ENCODE assay signal across 1 cellular context in genomic region chr2:172427256-172427989, GRCh38.
TF ChIP-seq lines count a peak whose summit lies in the region.

Gene ITGA6, plus strand, starts transcription at chr2:172427586.

TF ChIP-seq in HepG2, 621 proteins besides CTCF, POLR2A, EP300 and RAD21 (continued from another document and continues in another):
- TF ChIP-seq ZIK1 (CRISPR knock-in tag; IDR thresholded peaks at IDR 0.05; ENCODE audit: borderline replicate concordance, low read depth) = no peak
- TF ChIP-seq PATZ1 (CRISPR knock-in tag; IDR thresholded peaks at IDR 0.05) = peak; percentile 88
- no peak; the same call in 1 of the 2 replicates for TF ChIP-seq ZC3H13 (CRISPR knock-in tag; IDR thresholded peaks at IDR 0.05)
- TF ChIP-seq NR2C2 (CRISPR knock-in tag; IDR thresholded peaks at IDR 0.05; ENCODE audit: borderline replicate concordance) = no peak; the same call in 1 of the 2 replicates
- TF ChIP-seq PAXIP1 (CRISPR knock-in tag; conservative IDR thresholded peaks at IDR 0.05) = peak; percentile 66
- TF ChIP-seq E2F5 (CRISPR knock-in tag; conservative IDR thresholded peaks at IDR 0.05) = no peak
- TF ChIP-seq ZNF660 (CRISPR knock-in tag; IDR thresholded peaks at IDR 0.05; ENCODE audit: borderline replicate concordance, low read depth) = no peak
- TF ChIP-seq ZNF839 (CRISPR knock-in tag; IDR thresholded peaks at IDR 0.05; ENCODE audit: borderline replicate concordance) = no peak
- peak; percentile 62; the same call in 1 of the 2 replicates for TF ChIP-seq ZMYM2 (CRISPR knock-in tag; IDR thresholded peaks at IDR 0.05)
- TF ChIP-seq ZNF446 (CRISPR knock-in tag; IDR thresholded peaks at IDR 0.05) = peak; percentile 74; the same call in 1 of the 2 replicates
- TF ChIP-seq HOMEZ (CRISPR knock-in tag; IDR thresholded peaks at IDR 0.05; ENCODE audit: low read depth) = no peak
- 0 out of 2 replicates have a peak, but pooled peaks have one; percentile 76 for TF ChIP-seq ZNF746 (CRISPR knock-in tag; IDR thresholded peaks at IDR 0.05)
- TF ChIP-seq AGO2 (optimal IDR thresholded peaks at IDR 0.05; ENCODE audit: low read depth, low read length) = peak; percentile 78
- no peak for TF ChIP-seq PBX2 (CRISPR knock-in tag; IDR thresholded peaks at IDR 0.05)
- TF ChIP-seq TEAD2 (CRISPR knock-in tag; IDR thresholded peaks at IDR 0.05) = no peak
- TF ChIP-seq ZNF234 (CRISPR knock-in tag; conservative IDR thresholded peaks at IDR 0.05) = no peak; the same call in 1 of the 2 replicates
- 0 out of 2 replicates have a peak, but pooled peaks have one; percentile 50 for TF ChIP-seq MED13 (CRISPR knock-in tag; IDR thresholded peaks at IDR 0.05)
- TF ChIP-seq TGIF2 (CRISPR knock-in tag; IDR thresholded peaks at IDR 0.05) = peak; percentile 66
- TF ChIP-seq GPBP1L1 (CRISPR knock-in tag; IDR thresholded peaks at IDR 0.05) = no peak
- no peak for TF ChIP-seq FOXO4 (CRISPR knock-in tag; conservative IDR thresholded peaks at IDR 0.05)
- TF ChIP-seq ESRRA (CRISPR knock-in tag; IDR thresholded peaks at IDR 0.05; ENCODE audit: low read depth) = peak; percentile 63
- 0 out of 2 replicates have a peak, but pooled peaks have one; percentile 71 for TF ChIP-seq ZNF331 (CRISPR knock-in tag; IDR thresholded peaks at IDR 0.05)
- peak; percentile 52 for TF ChIP-seq RNF2 (conservative IDR thresholded peaks at IDR 0.05; ENCODE audit: low read depth)
- TF ChIP-seq CAMTA2 (CRISPR knock-in tag; IDR thresholded peaks at IDR 0.05; ENCODE audit: borderline replicate concordance) = no peak
- TF ChIP-seq ZNF543 (CRISPR knock-in tag; IDR thresholded peaks at IDR 0.05) = peak; percentile 89
- TF ChIP-seq KDM4B (CRISPR knock-in tag; IDR thresholded peaks at IDR 0.05) = no peak
- peak; percentile 86 for TF ChIP-seq HNRNPLL (IDR thresholded peaks at IDR 0.05; ENCODE audit: low read depth, low read length, poor library complexity, severe bottlenecking)
- 0 out of 2 replicates have a peak, but pooled peaks have one; percentile 42 for TF ChIP-seq ZSCAN20 (CRISPR knock-in tag; IDR thresholded peaks at IDR 0.05; ENCODE audit: borderline replicate concordance)
- TF ChIP-seq ELF3 (CRISPR knock-in tag; IDR thresholded peaks at IDR 0.05) = peak; percentile 28; the same call in 1 of the 2 replicates
- TF ChIP-seq ZNF703 (CRISPR knock-in tag; IDR thresholded peaks at IDR 0.05; ENCODE audit: borderline replicate concordance) = 0 out of 2 replicates have a peak, but pooled peaks have one; percentile 72
- TF ChIP-seq GATAD2A (CRISPR knock-in tag; IDR thresholded peaks at IDR 0.05) = no peak
- TF ChIP-seq ARNTL (CRISPR knock-in tag; IDR thresholded peaks at IDR 0.05) = peak; percentile 44; the same call in 1 of the 2 replicates
- TF ChIP-seq SP5 (CRISPR knock-in tag; IDR thresholded peaks at IDR 0.05; ENCODE audit: borderline replicate concordance, low read depth) = peak; percentile 92
- no peak for TF ChIP-seq FOXM1 (CRISPR knock-in tag; IDR thresholded peaks at IDR 0.05)
- no peak for TF ChIP-seq TRIM22 (IDR thresholded peaks at IDR 0.05)
- TF ChIP-seq ZNF501 (CRISPR knock-in tag; IDR thresholded peaks at IDR 0.05) = peak; percentile 74
- peak; percentile 34; the same call in 1 of the 2 replicates for TF ChIP-seq PHF20 (CRISPR knock-in tag; IDR thresholded peaks at IDR 0.05)
- no peak for TF ChIP-seq ZNF740 (CRISPR knock-in tag; IDR thresholded peaks at IDR 0.05)
- TF ChIP-seq SIN3B (IDR thresholded peaks at IDR 0.05; ENCODE audit: low read length) = peak; percentile 19; the same call in 1 of the 2 replicates
- TF ChIP-seq ZNF619 (CRISPR knock-in tag; IDR thresholded peaks at IDR 0.05) = no peak; the same call in 1 of the 2 replicates
- no peak for TF ChIP-seq ZBTB39 (CRISPR knock-in tag; IDR thresholded peaks at IDR 0.05)
- TF ChIP-seq TEF (CRISPR knock-in tag; IDR thresholded peaks at IDR 0.05) = no peak
- peak; percentile 51 for TF ChIP-seq BORCS8-MEF2B (CRISPR knock-in tag; IDR thresholded peaks at IDR 0.05)
- TF ChIP-seq XRCC5 (optimal IDR thresholded peaks at IDR 0.05; ENCODE audit: low read length) = peak; percentile 30
- TF ChIP-seq MAFF (IDR thresholded peaks at IDR 0.05; ENCODE audit: low read depth, low read length) = no peak
- peak; percentile 97 for TF ChIP-seq ZNF616 (CRISPR knock-in tag; IDR thresholded peaks at IDR 0.05; ENCODE audit: low read depth)
- peak; percentile 77; the same call in 1 of the 2 replicates for TF ChIP-seq ZNF772 (CRISPR knock-in tag; IDR thresholded peaks at IDR 0.05)
- peak; percentile 40 for TF ChIP-seq FOXC1 (CRISPR knock-in tag; IDR thresholded peaks at IDR 0.05; ENCODE audit: borderline replicate concordance)
- TF ChIP-seq TBX2 (CRISPR knock-in tag; IDR thresholded peaks at IDR 0.05; ENCODE audit: borderline replicate concordance) = peak; percentile 80
- peak; percentile 48; the same call in 1 of the 2 replicates for TF ChIP-seq GFI1 (CRISPR knock-in tag; IDR thresholded peaks at IDR 0.05; ENCODE audit: borderline replicate concordance)
- peak; percentile 60 for TF ChIP-seq FOXO1 (CRISPR knock-in tag; IDR thresholded peaks at IDR 0.05)
